ENCODE assay signal across 26 cellular contexts in the genomic region with DNA sequence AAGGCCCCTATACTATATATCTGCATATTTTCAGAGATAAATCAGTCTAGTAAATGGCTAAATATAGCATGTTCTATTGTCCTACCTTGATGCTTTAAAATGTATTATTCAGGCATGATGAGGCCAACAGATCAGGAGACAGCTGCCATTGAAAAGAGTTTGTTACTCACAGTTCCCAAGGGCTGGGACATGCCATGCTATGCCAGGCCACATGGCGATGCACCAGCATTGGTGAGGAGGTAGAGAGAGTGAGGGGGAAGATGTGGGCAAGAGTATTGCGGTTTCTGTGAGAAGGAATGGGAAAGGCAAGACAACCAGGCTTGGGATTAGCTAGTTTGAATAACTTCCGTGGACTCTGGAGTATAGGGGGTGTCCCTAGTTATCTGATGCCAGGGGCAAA.
"Had no signal": no experiment of that assay in that cellular context is flagged by ENCODE, and none has a peak within 500 bp of the region (broad histone marks: within the 10 kb centered on the region; RNA-seq: fewer than 3 reads in every experiment).

No MANE protein-coding gene starts in this region.

- H3K27ac ChIP-seq: ascending aorta, breast epithelium, cardiac muscle cell, colonic mucosa had no signal

- ATAC-seq: activated naive CD4-positive, alpha-beta T cell treated with anti-CD3 and anti-CD28 coated beads, Interleukin-2, amount 50 U/mL, for 72 hours; activated T-cell treated with anti-CD3 and anti-CD28 coated beads, Interleukin-2, amount 50 U/mL, for 72 hours had no signal

- H3K27me3 Mint-ChIP-seq: activated CD4-positive, alpha-beta memory T cell treated with anti-CD3 and anti-CD28 coated beads, Interleukin-2, amount 10 ng/mL, durations not matched to agents 7 days and 5 days; activated CD4-positive, alpha-beta T cell treated with anti-CD3 and anti-CD28 coated beads, Interleukin-2, amount 10 ng/mL, durations not matched to agents 7 days and 5 days; activated naive CD4-positive, alpha-beta T cell treated with anti-CD3 and anti-CD28 coated beads, Interleukin-2, amount 10 ng/mL, durations not matched to agents 7 days and 5 days; activated naive CD8-positive, alpha-beta T cell treated with anti-CD3 and anti-CD28 coated beads, Interleukin-2, amount 10 ng/mL, durations not matched to agents 7 days and 5 days; activated T-cell treated with anti-CD3 and anti-CD28 coated beads, Interleukin-2, amount 50 U/mL, for 24 hours had no signal

- H3K9me3 ChIP-seq: ascending aorta, breast epithelium, colonic mucosa had no signal

- H3K4me3 ChIP-seq: ascending aorta, breast epithelium, cardiac muscle cell, colonic mucosa had no signal

- DNase-seq: activated CD4-positive, alpha-beta memory T cell treated with anti-CD3 and anti-CD28 coated beads, Interleukin-2, amount 10 ng/mL, durations not matched to agents 7 days and 5 days; activated CD4-positive, alpha-beta T cell treated with anti-CD3 and anti-CD28 coated beads for 4 hours; activated CD4-positive, alpha-beta T cell treated with anti-CD3 and anti-CD28 coated beads, Interleukin-2, amount 10 ng/mL, durations not matched to agents 7 days and 5 days; activated CD4-positive, alpha-beta T cell treated with anti-CD3 and anti-CD28 coated beads, Interleukin-2, amount 50 U/mL, for 4 hours; activated CD4-positive, CD25-positive, alpha-beta regulatory T cell; activated CD4-positive, CD25-positive, alpha-beta regulatory T cell treated with anti-CD3 and anti-CD28 coated beads, Interleukin-2, amount 50 U/mL, for 72 hours; activated CD8-positive, alpha-beta memory T cell treated with anti-CD3 and anti-CD28 coated beads, Interleukin-2, amount 50 U/mL, for 48 hours; activated gamma-delta T cell; activated naive CD4-positive, alpha-beta T cell; activated naive CD4-positive, alpha-beta T cell treated with anti-CD3 and anti-CD28 coated beads, Interleukin-2, amount 10 ng/mL, durations not matched to agents 7 days and 5 days; activated naive CD8-positive, alpha-beta T cell treated with anti-CD3 and anti-CD28 coated beads, Interleukin-2, amount 10 ng/mL, durations not matched to agents 7 days and 5 days; activated T-cell treated with anti-CD3 and anti-CD28 coated beads for 4 hours; activated T-cell treated with anti-CD3 and anti-CD28 coated beads, Interleukin-2, amount 50 U/mL, for 24 hours; activated T-cell treated with anti-CD3 and anti-CD28 coated beads, Interleukin-2, amount 50 U/mL, for 72 hours; central memory CD4-positive, alpha-beta T cell; cerebellar nuclear complex; colonic mucosa; effector CD8-positive, alpha-beta T cell; foreskin fibroblast; head of caudate nucleus; T-helper 2 cell had no signal

- H3K36me3 ChIP-seq: ascending aorta, breast epithelium, cardiac muscle cell, colonic mucosa had no signal

- H3K27ac Mint-ChIP-seq: activated CD4-positive, alpha-beta memory T cell treated with anti-CD3 and anti-CD28 coated beads, Interleukin-2, amount 10 ng/mL, durations not matched to agents 7 days and 5 days; activated CD4-positive, alpha-beta T cell treated with anti-CD3 and anti-CD28 coated beads, Interleukin-2, amount 10 ng/mL, durations not matched to agents 7 days and 5 days; activated naive CD4-positive, alpha-beta T cell treated with anti-CD3 and anti-CD28 coated beads, Interleukin-2, amount 10 ng/mL, durations not matched to agents 7 days and 5 days; activated naive CD4-positive, alpha-beta T cell treated with anti-CD3 and anti-CD28 coated beads, Interleukin-2, amount 50 U/mL, for 72 hours; activated naive CD8-positive, alpha-beta T cell treated with anti-CD3 and anti-CD28 coated beads, Interleukin-2, amount 10 ng/mL, durations not matched to agents 7 days and 5 days; activated T-cell treated with anti-CD3 and anti-CD28 coated beads, Interleukin-2, amount 50 U/mL, for 24 hours; activated T-cell treated with anti-CD3 and anti-CD28 coated beads, Interleukin-2, amount 50 U/mL, for 72 hours had no signal

- H3K27me3 ChIP-seq: ascending aorta, breast epithelium, cardiac muscle cell, colonic mucosa had no signal

- H3K4me1 Mint-ChIP-seq: activated CD4-positive, alpha-beta memory T cell treated with anti-CD3 and anti-CD28 coated beads, Interleukin-2, amount 10 ng/mL, durations not matched to agents 7 days and 5 days; activated CD4-positive, alpha-beta T cell treated with anti-CD3 and anti-CD28 coated beads, Interleukin-2, amount 10 ng/mL, durations not matched to agents 7 days and 5 days; activated naive CD4-positive, alpha-beta T cell treated with anti-CD3 and anti-CD28 coated beads, Interleukin-2, amount 10 ng/mL, durations not matched to agents 7 days and 5 days; activated naive CD8-positive, alpha-beta T cell treated with anti-CD3 and anti-CD28 coated beads, Interleukin-2, amount 10 ng/mL, durations not matched to agents 7 days and 5 days had no signal

- H3K4me3 Mint-ChIP-seq: activated CD4-positive, alpha-beta memory T cell treated with anti-CD3 and anti-CD28 coated beads, Interleukin-2, amount 10 ng/mL, durations not matched to agents 7 days and 5 days; activated CD4-positive, alpha-beta T cell treated with anti-CD3 and anti-CD28 coated beads, Interleukin-2, amount 10 ng/mL, durations not matched to agents 7 days and 5 days; activated naive CD4-positive, alpha-beta T cell treated with anti-CD3 and anti-CD28 coated beads, Interleukin-2, amount 10 ng/mL, durations not matched to agents 7 days and 5 days; activated naive CD8-positive, alpha-beta T cell treated with anti-CD3 and anti-CD28 coated beads, Interleukin-2, amount 10 ng/mL, durations not matched to agents 7 days and 5 days; activated T-cell treated with anti-CD3 and anti-CD28 coated beads, Interleukin-2, amount 50 U/mL, for 24 hours; activated T-cell treated with anti-CD3 and anti-CD28 coated beads, Interleukin-2, amount 50 U/mL, for 72 hours; brain had no signal

- H3K4me1 ChIP-seq: ascending aorta, breast epithelium, colonic mucosa had no signal
